Comparison of ENCODE assay signal across 18 cellular contexts in the genomic region with DNA sequence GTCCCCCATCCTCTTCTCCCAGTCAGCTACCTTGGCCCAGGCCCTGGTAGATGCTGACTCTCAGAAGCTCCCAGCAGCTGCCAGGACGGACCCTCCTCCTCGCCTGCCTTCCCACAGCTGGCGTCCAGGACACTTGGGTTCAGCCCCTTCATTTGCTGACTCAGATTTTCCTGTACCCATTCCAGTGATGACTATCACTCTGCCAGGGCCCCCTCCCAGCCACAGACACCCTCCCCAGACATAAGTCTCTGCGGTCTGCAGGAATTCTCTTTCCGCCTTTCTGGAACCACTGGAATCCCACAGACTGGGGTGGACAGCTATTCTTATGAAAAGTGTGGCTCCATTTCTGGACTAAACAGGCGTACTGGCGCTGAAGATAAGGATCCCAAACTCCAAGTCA.
DNase-seq lines count a peak whose midpoint lies in the region; ATAC-seq and TF ChIP-seq lines count a peak whose summit lies in the region.
"Had no signal": no experiment of that assay in that cellular context is flagged by ENCODE, and none has a peak within 500 bp of the region (broad histone marks: within the 10 kb centered on the region; RNA-seq: fewer than 3 reads in every experiment).

No MANE protein-coding gene starts in this region.

- peaks cover 10 to 26% of the 10 kb centered on the region in 2 donors for H3K4me1 ChIP-seq in mucosa of rectum (ENCODE audit: control insufficient read depth in 2 of 2, insufficient read depth in 2 of 2, low read length in 2 of 2)
- H3K4me1 ChIP-seq: neural progenitor cell had no signal

- H3K4me3 ChIP-seq in choroid plexus epithelial cell (ENCODE audit: low read depth, low read length) (no peak overlapping the region), mucosa of rectum (ENCODE audit: low read length in 2 of 2) (no peak overlapping the region)
- H3K4me3 ChIP-seq: gastroesophageal sphincter, GM12878, neural progenitor cell had no signal

- H3K9me3 ChIP-seq in mucosa of rectum (ENCODE audit: control insufficient read depth in 2 of 2, low read length in 2 of 2) = no peaks in the 10 kb centered on the region
- H3K9me3 ChIP-seq: gastroesophageal sphincter had no signal

- no peak overlapping the region for H3K9ac ChIP-seq in mucosa of rectum (ENCODE audit: low read depth in 1 of 2, low read length in 2 of 2)
- H3K9ac ChIP-seq: neural progenitor cell had no signal

- DNase-seq in A172 (ENCODE audit: low spot score) (peak; percentile 80), HK-2 (ENCODE audit: unreplicated experiment) (peak; percentile 41), choroid plexus epithelial cell (ENCODE audit: low read depth) (peak; percentile 21)
- DNase-seq in activated naive CD4-positive, alpha-beta T cell (lab: John Stamatoyannopoulos, UW) = no peak
- DNase-seq: ACHN; activated CD8-positive, alpha-beta memory T cell treated with anti-CD3 and anti-CD28 coated beads for 24 hours; activated naive CD4-positive, alpha-beta T cell treated with Interleukin-2 at 50 U/mL for 16 hours; NCI-H1436 treated with DMSO at 0.1 percent for 48 hours; NCI-H774; Right ventricle myocardium superior; stimulated activated CD4-positive, alpha-beta T cell treated with anti-CD3 and anti-CD28 coated beads, Interleukin-15, amount 100 ng/mL, for 24 hours had no signal

- no peaks in the 10 kb centered on the region for H3K36me3 ChIP-seq in mucosa of rectum (ENCODE audit: control insufficient read depth in 2 of 2, insufficient read depth in 2 of 2, low read length in 2 of 2)
- H3K36me3 ChIP-seq: gastroesophageal sphincter, neural progenitor cell had no signal

- no peaks in the 10 kb centered on the region for H3K27me3 ChIP-seq in mucosa of rectum (ENCODE audit: control insufficient read depth in 2 of 2, insufficient read depth in 2 of 2, low read length in 2 of 2)
- H3K27me3 ChIP-seq: gastroesophageal sphincter, neural progenitor cell had no signal

- TF ChIP-seq CTCF in choroid plexus epithelial cell (conservative IDR thresholded peaks at IDR 0.05; ENCODE audit: low read depth, low read length) = no peak

- H3K27ac ChIP-seq in mucosa of rectum (ENCODE audit: low read depth in 2 of 2, low read length in 2 of 2) = peak overlapping the region; percentile 29 to 35
- H3K27ac ChIP-seq: gastroesophageal sphincter, neural progenitor cell had no signal

- ATAC-seq in GM19328 (IDR thresholded peaks at IDR 0.05; ENCODE audit: unreplicated experiment) (no peak), HG02981 (IDR thresholded peaks at IDR 0.05; ENCODE audit: unreplicated experiment) (no peak), GM21723 (IDR thresholded peaks at IDR 0.05; ENCODE audit: unreplicated experiment) (no peak)
- ATAC-seq: gastroesophageal sphincter, GM12878 had no signal

Comparison
In these comparisons a context has a peak if more than half of its experiments do, and no peak if none do; other contexts are left out.
1. DNase-seq: peak in A172 (single experiment), HK-2 (single experiment) and choroid plexus epithelial cell (single experiment); none in activated naive CD4-positive, alpha-beta T cell (0 of 4).